In genomic region chr19:38318595-38319142, GRCh38 we compare ENCODE assay signal across 11 cellular contexts. TPM values are rescaled to one million over a fixed set of nuclear protein-coding genes. Genes with fewer than 3 reads are reported as not detected.
A peak's percentile ranks its signal among the peaks of the same experiment; 100 is the strongest.
DNase-seq lines count a peak whose midpoint lies in the region; ATAC-seq and TF ChIP-seq lines count a peak whose summit lies in the region.
"Had no signal": no experiment of that assay in that cellular context is flagged by ENCODE, and none has a peak within 500 bp of the region (broad histone marks: within the 10 kb centered on the region; RNA-seq: fewer than 3 reads in every experiment).

No MANE protein-coding gene starts in this region.

- 67 to 68% methylated on average over 1 to 7 of the region's 7 CpGs for WGBS in transverse colon (ENCODE audit: low coverage in 1 of 2), 2 donors

- peak overlapping the region; percentile 90 to 93 for H3K4me3 Mint-ChIP-seq in activated T-cell treated with anti-CD3 and anti-CD28 coated beads, Interleukin-2, amount 50 U/mL, for 72 hours
- peak overlapping the region; percentile 81 for H3K4me3 Mint-ChIP-seq in activated naive CD8-positive, alpha-beta T cell treated with anti-CD3 and anti-CD28 coated beads, Interleukin-2, amount 50 U/mL, for 24 hours
- peak overlapping the region; percentile 26 to 76 (median 69) for H3K4me3 Mint-ChIP-seq in immature natural killer cell

- H3K36me3 ChIP-seq in transverse colon, result no peaks in the 10 kb centered on the region
- H3K36me3 ChIP-seq: adrenal gland had no signal

- intact Hi-C loops in transverse colon (cut with DNase I; ENCODE audit: low total_unique reads), result no loop called here

- no peak for TF ChIP-seq EP300 in transverse colon (IDR thresholded peaks at IDR 0.05; ENCODE audit: low read depth)

- H3K36me3 Mint-ChIP-seq in activated T-cell treated with anti-CD3 and anti-CD28 coated beads, Interleukin-2, amount 50 U/mL, for 72 hours (ENCODE audit: insufficient read depth in 2 of 2), result no peaks in the 10 kb centered on the region
- no peaks in the 10 kb centered on the region for H3K36me3 Mint-ChIP-seq in activated naive CD8-positive, alpha-beta T cell treated with anti-CD3 and anti-CD28 coated beads, Interleukin-2, amount 50 U/mL, for 24 hours (ENCODE audit: low read depth)
- no peaks in the 10 kb centered on the region for H3K36me3 Mint-ChIP-seq in immature natural killer cell

- DNase-seq in activated T-cell treated with anti-CD3 and anti-CD28 coated beads, Interleukin-2, amount 50 U/mL, for 72 hours, result no peak
- DNase-seq in activated T-cell treated with anti-CD3 and anti-CD28 coated beads for 4 hours (no peak), immature natural killer cell (no peak), transverse colon (no peak), NCI-H524 treated with DMSO at 0.1 percent for 48 hours (lab: John Stamatoyannopoulos, UW) (no peak), H4 (ENCODE audit: low spot score) (no peak)
- DNase-seq in activated naive CD8-positive, alpha-beta T cell treated with anti-CD3 and anti-CD28 coated beads, Interleukin-2, amount 50 U/mL, for 24 hours, result no peak
- DNase-seq: NCI-H226, psoas muscle had no signal

- ATAC-seq in activated T-cell treated with anti-CD3 and anti-CD28 coated beads, Interleukin-2, amount 50 U/mL, for 72 hours (replicated peaks in 1 of 2), result no peak
- ATAC-seq in activated naive CD8-positive, alpha-beta T cell treated with anti-CD3 and anti-CD28 coated beads, Interleukin-2, amount 50 U/mL, for 24 hours, result no peak
- no peak for ATAC-seq in HG03159 (IDR thresholded peaks at IDR 0.05; ENCODE audit: unreplicated experiment)
- ATAC-seq: psoas muscle had no signal

- H3K4me3 ChIP-seq in transverse colon, result peak overlapping the region in 2 of 4 donors; percentile 61 to 90

- no peaks in the 10 kb centered on the region for H3K27me3 Mint-ChIP-seq in activated T-cell treated with anti-CD3 and anti-CD28 coated beads, Interleukin-2, amount 50 U/mL, for 72 hours (ENCODE audit: low read depth)
- H3K27me3 Mint-ChIP-seq in activated naive CD8-positive, alpha-beta T cell treated with anti-CD3 and anti-CD28 coated beads, Interleukin-2, amount 50 U/mL, for 24 hours, result peaks cover 1% of the 10 kb centered on the region
- peaks cover 4 to 10% (median 6%) of the 10 kb centered on the region in 3 donors for H3K27me3 Mint-ChIP-seq in immature natural killer cell (ENCODE audit: low read depth in 3 of 3)

- in situ Hi-C loops in transverse colon (cut with MboI; ENCODE audit: low pct_ligation_motif_present in 1 of 4, low pct_unique_long_range_greater_than_20kb in 1 of 4, low sequenced_read_pairs in 3 of 4), result no loop called here

- no peaks in the 10 kb centered on the region for H3K9me3 ChIP-seq in transverse colon
- H3K9me3 ChIP-seq: adrenal gland, psoas muscle had no signal

- TF ChIP-seq POLR2A in transverse colon (IDR thresholded peaks at IDR 0.05), result no peak

- peaks cover 16 to 56% (median 31%) of the 10 kb centered on the region in 4 donors for H3K4me1 ChIP-seq in transverse colon

- no peaks in the 10 kb centered on the region for H3K9me3 Mint-ChIP-seq in activated T-cell treated with anti-CD3 and anti-CD28 coated beads, Interleukin-2, amount 50 U/mL, for 72 hours
- no peaks in the 10 kb centered on the region for H3K9me3 Mint-ChIP-seq in activated naive CD8-positive, alpha-beta T cell treated with anti-CD3 and anti-CD28 coated beads, Interleukin-2, amount 50 U/mL, for 24 hours
- H3K9me3 Mint-ChIP-seq in immature natural killer cell, result no peaks in the 10 kb centered on the region

- H3K27ac Mint-ChIP-seq in activated T-cell treated with anti-CD3 and anti-CD28 coated beads, Interleukin-2, amount 50 U/mL, for 72 hours, result peak overlapping the region; percentile 23
- H3K27ac Mint-ChIP-seq in activated naive CD8-positive, alpha-beta T cell treated with anti-CD3 and anti-CD28 coated beads, Interleukin-2, amount 50 U/mL, for 24 hours, result peak overlapping the region; percentile 47
- peak overlapping the region in 2 of 6 donors; percentile 21 to 49 for H3K27ac Mint-ChIP-seq in immature natural killer cell

- TF ChIP-seq CTCF in transverse colon (IDR thresholded peaks at IDR 0.05), result no peak

- H3K4me1 Mint-ChIP-seq in activated T-cell treated with anti-CD3 and anti-CD28 coated beads, Interleukin-2, amount 50 U/mL, for 72 hours (ENCODE audit: low read depth), result peaks cover 61% of the 10 kb centered on the region
- H3K4me1 Mint-ChIP-seq in activated naive CD8-positive, alpha-beta T cell treated with anti-CD3 and anti-CD28 coated beads, Interleukin-2, amount 50 U/mL, for 24 hours, result peaks cover 52% of the 10 kb centered on the region
- H3K4me1 Mint-ChIP-seq in immature natural killer cell, result peaks cover 39 to 41% of the 10 kb centered on the region in 2 donors

- peak overlapping the region; percentile 83 to 91 (median 90) for H3K27ac ChIP-seq in transverse colon

- no peaks in the 10 kb centered on the region for H3K27me3 ChIP-seq in transverse colon
- H3K27me3 ChIP-seq: adrenal gland had no signal

RNA-seq across cellular contexts. Expression of gene KCNK6, which starts 1.0 kb away (rescaled TPM):
- total RNA-seq in activated T-cell treated with anti-CD3 and anti-CD28 coated beads, Interleukin-2, amount 50 U/mL, for 72 hours, result 10 to 100 TPM; 10.2 to 10.3 TPM
- 1 to 10 TPM in 2 of 3 donors, under 1 TPM in 1; 0.93 to 1.2 (median 1.0) TPM for polyA plus RNA-seq in immature natural killer cell
- total RNA-seq in transverse colon, result 10 to 100 TPM; 14.9 to 44.5 (median 17.6) TPM
- total RNA-seq in H4 (2014; rRNA removed; shearing (Covaris generic)), result 0.04 TPM in 1 of 2 replicates, not detected in the other

RNA-seq across cellular contexts. Expression of gene YIF1B, which starts 2.9 kb away (rescaled TPM):
- total RNA-seq in activated T-cell treated with anti-CD3 and anti-CD28 coated beads, Interleukin-2, amount 50 U/mL, for 72 hours, result 10 to 100 TPM; 70.3 TPM
- polyA plus RNA-seq in immature natural killer cell, result 10 to 100 TPM; 47.7 to 82.5 (median 54.9) TPM
- 10 to 100 TPM; 15.0 to 24.5 (median 18.4) TPM for total RNA-seq in transverse colon
- 138 and 146 TPM in 2 replicates for total RNA-seq in H4 (2014; rRNA removed; shearing (Covaris generic))

RNA-seq across cellular contexts. Expression of gene C19orf33, which starts 14.6 kb away (rescaled TPM):
- total RNA-seq in activated T-cell treated with anti-CD3 and anti-CD28 coated beads, Interleukin-2, amount 50 U/mL, for 72 hours, result not detected
- 1 to 10 TPM in 1 of 3 donors, not detected in 2; 2.8 TPM for polyA plus RNA-seq in immature natural killer cell
- 1,000 to 10,000 TPM in 1 of 4 donors, 100 to 1,000 TPM in 2, 10 to 100 TPM in 1; 76.0 to 1,160 (median 338) TPM for total RNA-seq in transverse colon
- 2.7 TPM in 1 of 2 replicates, not detected in the other for total RNA-seq in H4 (2014; rRNA removed; shearing (Covaris generic))

RNA-seq across cellular contexts. Expression of gene CATSPERG, which starts 17.0 kb away (rescaled TPM):
- total RNA-seq in activated T-cell treated with anti-CD3 and anti-CD28 coated beads, Interleukin-2, amount 50 U/mL, for 72 hours, result 1 to 10 TPM; 6.4 to 6.7 TPM
- 10 to 100 TPM in 2 of 3 donors, 1 to 10 TPM in 1; 5.3 to 14.0 (median 11.6) TPM for polyA plus RNA-seq in immature natural killer cell
- total RNA-seq in transverse colon, result 10 to 100 TPM in 3 of 4 donors, 1 to 10 TPM in 1; 7.0 to 59.5 (median 20.3) TPM
- 2.0 TPM in 1 of 2 replicates, not detected in the other for total RNA-seq in H4 (2014; rRNA removed; shearing (Covaris generic))

RNA-seq across cellular contexts. Expression of gene SPINT2, which starts 54.3 kb away (rescaled TPM):
- total RNA-seq in activated T-cell treated with anti-CD3 and anti-CD28 coated beads, Interleukin-2, amount 50 U/mL, for 72 hours, result 100 to 1,000 TPM in 1 of 2 donors, 10 to 100 TPM in 1; 89.1 to 115 TPM
- 10 to 100 TPM in 2 of 3 donors, 1 to 10 TPM in 1; 4.3 to 29.1 (median 22.4) TPM for polyA plus RNA-seq in immature natural killer cell
- 1,000 to 10,000 TPM in 2 of 4 donors, 100 to 1,000 TPM in 2; 396 to 1,376 (median 946) TPM for total RNA-seq in transverse colon
- 1.1 TPM in 1 of 2 replicates, not detected in the other for total RNA-seq in H4 (2014; rRNA removed; shearing (Covaris generic))

Comparison
In these comparisons a context has a peak if more than half of its experiments do, and no peak if none do; other contexts are left out.
1. RNA of gene KCNK6, which starts 1.0 kb away (total RNA-seq): 14.9 to 44.5 TPM in transverse colon and 10.2 to 10.3 TPM in activated T-cell treated with anti-CD3 and anti-CD28 coated beads, Interleukin-2, amount 50 U/mL, for 72 hours; 0.04 TPM in H4; every median in the first group is over 10 times any median in the second.
2. RNA of gene C19orf33, which starts 14.6 kb away (total RNA-seq): 76.0 to 1,160 TPM in transverse colon; not detected in activated T-cell treated with anti-CD3 and anti-CD28 coated beads, Interleukin-2, amount 50 U/mL, for 72 hours and 2.7 TPM in H4; every median in the first group is over 10 times any median in the second.
3. Peak in every context shown above with its lines, with median percentiles within 50 percentile points of each other: H3K4me3 Mint-ChIP-seq.